Comparison of ENCODE assay signal across 8 cellular contexts in genomic region chr2:10043256-10043905, GRCh38. TPM values are rescaled to one million over a fixed set of nuclear protein-coding genes. Genes with fewer than 3 reads are reported as not detected.
A peak's percentile ranks its signal among the peaks of the same experiment; 100 is the strongest.
DNase-seq lines count a peak whose midpoint lies in the region; ATAC-seq and TF ChIP-seq lines count a peak whose summit lies in the region.

TSS of gene KLF11 (plus strand) at chr2:10043550. CDS start at chr2:10043717, 167 bp downstream.

- peak within 1 kb of the TSS; percentile 85 for H2AFZ ChIP-seq in parathyroid adenoma

- no peaks in the 10 kb centered on the region for H3K9me3 Mint-ChIP-seq in activated naive CD8-positive, alpha-beta T cell treated with anti-CD3 and anti-CD28 coated beads, Interleukin-2, amount 50 U/mL, for 24 hours

- H3K27me3 ChIP-seq in cardiac muscle cell (no peaks in the 10 kb centered on the region), parathyroid adenoma (ENCODE audit: control insufficient read depth, insufficient read depth, low read length) (no peaks in the 10 kb centered on the region), thoracic aorta (replicated peaks; ENCODE audit: insufficient read depth) (no peaks in the 10 kb centered on the region)

- H3K4me3 ChIP-seq in cardiac muscle cell (peak within 1 kb of the TSS; percentile 81), parathyroid adenoma (ENCODE audit: low read depth, low read length) (peak within 1 kb of the TSS; percentile 72), thoracic aorta (peak within 1 kb of the TSS; percentile 92)

- peak within 1 kb of the TSS; percentile 94 for H3K9ac ChIP-seq in parathyroid adenoma

- peak; percentile 95 for DNase-seq in ELF-1 (ENCODE audit: low read depth, low spot score)
- DNase-seq in HCEC 1CT: peak; percentile 74
- DNase-seq in MV-4-11 (lab: John Stamatoyannopoulos, UW): peak; percentile 89
- DNase-seq in SW480 (ENCODE audit: low spot score): peak; percentile 91
- peak; percentile 74 for DNase-seq in activated naive CD8-positive, alpha-beta T cell treated with anti-CD3 and anti-CD28 coated beads, Interleukin-2, amount 50 U/mL, for 24 hours
- DNase-seq in cardiac muscle cell (ENCODE audit: low read depth in 1 of 2, low spot score in 1 of 2): peak; percentile 97
- peak; percentile 76 for DNase-seq in thoracic aorta (ENCODE audit: low spot score)

- H3K9me3 ChIP-seq in cardiac muscle cell (ENCODE audit: low read depth) (no peaks in the 10 kb centered on the region), parathyroid adenoma (ENCODE audit: control insufficient read depth, low read length) (no peaks in the 10 kb centered on the region), thoracic aorta (no peaks in the 10 kb centered on the region)

- TF ChIP-seq CTCF in cardiac muscle cell (IDR thresholded peaks at IDR 0.05; ENCODE audit: low read depth, low read length) (no peak), parathyroid adenoma (IDR thresholded peaks at IDR 0.05) (no peak), thoracic aorta (IDR thresholded peaks at IDR 0.05) (no peak)

- peak within 1 kb of the TSS; percentile 95 for H3K4me2 ChIP-seq in parathyroid adenoma (ENCODE audit: low read length)

- H3K27ac Mint-ChIP-seq in activated naive CD8-positive, alpha-beta T cell treated with anti-CD3 and anti-CD28 coated beads, Interleukin-2, amount 50 U/mL, for 24 hours: peak within 1 kb of the TSS; percentile 78

- peaks cover 13% of the 10 kb centered on the region for H3K27me3 Mint-ChIP-seq in activated naive CD8-positive, alpha-beta T cell treated with anti-CD3 and anti-CD28 coated beads, Interleukin-2, amount 50 U/mL, for 24 hours

- H3K36me3 Mint-ChIP-seq in activated naive CD8-positive, alpha-beta T cell treated with anti-CD3 and anti-CD28 coated beads, Interleukin-2, amount 50 U/mL, for 24 hours (ENCODE audit: low read depth): peaks cover 2% of the 10 kb centered on the region

- peaks cover 13% of the 10 kb centered on the region for H3K4me1 Mint-ChIP-seq in activated naive CD8-positive, alpha-beta T cell treated with anti-CD3 and anti-CD28 coated beads, Interleukin-2, amount 50 U/mL, for 24 hours

- H3K4me3 Mint-ChIP-seq in activated naive CD8-positive, alpha-beta T cell treated with anti-CD3 and anti-CD28 coated beads, Interleukin-2, amount 50 U/mL, for 24 hours: peak within 1 kb of the TSS; percentile 72

- ATAC-seq in activated naive CD8-positive, alpha-beta T cell treated with anti-CD3 and anti-CD28 coated beads, Interleukin-2, amount 50 U/mL, for 24 hours: peak; percentile 72
- ATAC-seq in thoracic aorta (ENCODE audit: insufficient number of reproducible peaks, low FRiP score, low read depth): peak; percentile 64

- H3K36me3 ChIP-seq in cardiac muscle cell (peaks cover 8% of the 10 kb centered on the region), parathyroid adenoma (ENCODE audit: control insufficient read depth, insufficient read depth, low read length) (no peaks in the 10 kb centered on the region), thoracic aorta (peaks cover 8% of the 10 kb centered on the region)

- H3K79me2 ChIP-seq in parathyroid adenoma: peaks cover 15% of the 10 kb centered on the region

- peaks cover 6% of the 10 kb centered on the region for H3K4me1 ChIP-seq in cardiac muscle cell (ENCODE audit: low read depth)
- peaks cover 48% of the 10 kb centered on the region for H3K4me1 ChIP-seq in parathyroid adenoma
- peaks cover 18 to 56% of the 10 kb centered on the region in 2 donors for H3K4me1 ChIP-seq in thoracic aorta (ENCODE audit: control insufficient read depth in 1 of 2, low read depth in 2 of 2)

- H3K27ac ChIP-seq in cardiac muscle cell (peak within 1 kb of the TSS; percentile 98), parathyroid adenoma (peak within 1 kb of the TSS; percentile 99), thoracic aorta (peak within 1 kb of the TSS; percentile 88 to 95)

RNA-seq across cellular contexts. Expression of gene KLF11, which starts in this region (rescaled TPM):
- total RNA-seq in cardiac muscle cell (11.0 and 11.9 TPM in 2 replicates), thoracic aorta (10 to 100 TPM; 14.4 to 20.0 TPM)
- polyA plus RNA-seq in cardiac muscle cell: 13.0 and 14.4 TPM in 2 replicates

Comparison
In these comparisons a context has a peak if more than half of its experiments do, and no peak if none do; other contexts are left out.
1. Peak in every context shown above with its lines: DNase-seq, ATAC-seq, H3K4me3 ChIP-seq and H3K27ac ChIP-seq.